27 cellular contexts compared by ENCODE assay signal in the genomic region with DNA sequence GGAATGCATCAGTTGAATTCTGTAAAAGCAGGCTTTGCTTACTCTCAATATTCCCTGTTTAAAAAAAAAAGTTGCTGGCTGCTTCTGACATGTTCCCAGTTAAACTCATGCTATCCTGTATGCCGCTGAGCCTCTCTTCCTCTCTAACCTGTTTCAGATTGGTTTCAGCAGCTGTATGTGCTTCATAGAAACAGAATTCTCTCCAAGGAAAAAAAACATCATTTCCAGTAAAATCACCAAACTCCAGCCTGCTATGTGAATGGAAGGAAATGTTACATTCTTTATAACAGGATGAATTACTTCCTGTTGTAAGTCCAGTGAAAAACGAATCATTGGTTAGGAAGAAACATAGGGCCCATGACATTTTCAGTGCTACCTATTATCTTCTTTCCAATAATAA. TPM values are rescaled to one million over a fixed set of nuclear protein-coding genes. Genes with fewer than 3 reads are reported as not detected.
"Had no signal": no experiment of that assay in that cellular context is flagged by ENCODE, and none has a peak within 500 bp of the region (broad histone marks: within the 10 kb centered on the region; RNA-seq: fewer than 3 reads in every experiment).

No MANE protein-coding gene starts in this region.

- H3K9me3 Mint-ChIP-seq: activated CD4-positive, alpha-beta memory T cell treated with anti-CD3 and anti-CD28 coated beads, Interleukin-2, amount 10 ng/mL, durations not matched to agents 7 days and 5 days; activated naive CD8-positive, alpha-beta T cell treated with anti-CD3 and anti-CD28 coated beads for 36 hours; activated T-helper 17 cell treated with anti-CD3 and anti-CD28 coated beads, Interleukin-2, amount 50 U/mL, for 72 hours; neural crest cell; stimulated activated naive CD8-positive, alpha-beta T cell treated with anti-CD3 and anti-CD28 coated beads, Interleukin-15, Interleukin-2, amounts not matched to agents 100 ng/mL and 50 ng/mL, for 24 hours had no signal

- H3K9me3 ChIP-seq: body of pancreas, colonic mucosa, esophagus muscularis mucosa, prostate gland had no signal

- H3K36me3 ChIP-seq: colonic mucosa, esophagus muscularis mucosa, prostate gland had no signal

- H3K36me3 Mint-ChIP-seq: activated CD8-positive, alpha-beta memory T cell treated with anti-CD3 and anti-CD28 coated beads, Interleukin-2, amount 10 ng/mL, durations not matched to agents 7 days and 5 days had no signal

- H3K27me3 ChIP-seq: body of pancreas, colonic mucosa, esophagus muscularis mucosa, hepatocyte had no signal

- H3K4me3 ChIP-seq: body of pancreas, colonic mucosa, esophagus muscularis mucosa, hepatocyte, lung, prostate gland had no signal

- DNase-seq: activated CD4-positive, alpha-beta memory T cell treated with anti-CD3 and anti-CD28 coated beads, Interleukin-2, amount 10 ng/mL, durations not matched to agents 7 days and 5 days; activated CD4-positive, alpha-beta T cell treated with anti-CD3 and anti-CD28 coated beads for 36 hours; activated CD8-positive, alpha-beta memory T cell treated with anti-CD3 and anti-CD28 coated beads, Interleukin-2, amount 10 ng/mL, durations not matched to agents 7 days and 5 days; activated naive CD4-positive, alpha-beta T cell; activated naive CD8-positive, alpha-beta T cell treated with anti-CD3 and anti-CD28 coated beads for 36 hours; amygdala; body of pancreas; central memory CD4-positive, alpha-beta T cell; colonic mucosa; islet precursor cell; midbrain; right cardiac atrium; small intestine; stimulated activated CD4-positive, alpha-beta T cell treated with anti-CD3 and anti-CD28 coated beads, Interleukin-15, amount 100 ng/mL, for 24 hours; stimulated activated CD4-positive, alpha-beta T cell treated with anti-CD3 and anti-CD28 coated beads, Interleukin-2, amount 100 ng/mL, for 48 hours; SW 1271 had no signal

- ATAC-seq: activated CD4-positive, alpha-beta T cell treated with anti-CD3 and anti-CD28 coated beads for 36 hours; activated CD8-positive, alpha-beta memory T cell treated with anti-CD3 and anti-CD28 coated beads, Interleukin-2, amount 10 ng/mL, durations not matched to agents 7 days and 5 days; activated T-helper 17 cell treated with anti-CD3 and anti-CD28 coated beads, Interleukin-2, amount 50 U/mL, for 72 hours; body of pancreas; left lobe of liver; right cardiac atrium had no signal

- H3K4me3 Mint-ChIP-seq: activated CD4-positive, alpha-beta memory T cell treated with anti-CD3 and anti-CD28 coated beads, Interleukin-2, amount 10 ng/mL, durations not matched to agents 7 days and 5 days; activated CD4-positive, alpha-beta T cell treated with anti-CD3 and anti-CD28 coated beads for 36 hours; activated CD8-positive, alpha-beta memory T cell treated with anti-CD3 and anti-CD28 coated beads, Interleukin-2, amount 10 ng/mL, durations not matched to agents 7 days and 5 days; activated naive CD8-positive, alpha-beta T cell treated with anti-CD3 and anti-CD28 coated beads for 36 hours; activated T-helper 17 cell treated with anti-CD3 and anti-CD28 coated beads, Interleukin-2, amount 50 U/mL, for 72 hours; neural crest cell; stimulated activated naive CD8-positive, alpha-beta T cell treated with anti-CD3 and anti-CD28 coated beads, Interleukin-15, Interleukin-2, amounts not matched to agents 100 ng/mL and 50 ng/mL, for 24 hours had no signal

- H3K27ac ChIP-seq: body of pancreas, colonic mucosa, esophagus muscularis mucosa, hepatocyte, prostate gland had no signal

- H3K27me3 Mint-ChIP-seq: activated CD4-positive, alpha-beta memory T cell treated with anti-CD3 and anti-CD28 coated beads, Interleukin-2, amount 10 ng/mL, durations not matched to agents 7 days and 5 days; activated CD4-positive, alpha-beta T cell treated with anti-CD3 and anti-CD28 coated beads for 36 hours; activated CD8-positive, alpha-beta memory T cell treated with anti-CD3 and anti-CD28 coated beads, Interleukin-2, amount 10 ng/mL, durations not matched to agents 7 days and 5 days; activated naive CD8-positive, alpha-beta T cell treated with anti-CD3 and anti-CD28 coated beads for 36 hours; activated T-helper 17 cell treated with anti-CD3 and anti-CD28 coated beads, Interleukin-2, amount 50 U/mL, for 72 hours; stimulated activated naive CD8-positive, alpha-beta T cell treated with anti-CD3 and anti-CD28 coated beads, Interleukin-15, Interleukin-2, amounts not matched to agents 100 ng/mL and 50 ng/mL, for 24 hours had no signal

- H3K4me1 ChIP-seq: body of pancreas, colonic mucosa, esophagus muscularis mucosa, prostate gland had no signal

- H3K4me1 Mint-ChIP-seq: activated CD4-positive, alpha-beta memory T cell treated with anti-CD3 and anti-CD28 coated beads, Interleukin-2, amount 10 ng/mL, durations not matched to agents 7 days and 5 days; activated CD4-positive, alpha-beta T cell treated with anti-CD3 and anti-CD28 coated beads for 36 hours; activated CD8-positive, alpha-beta memory T cell treated with anti-CD3 and anti-CD28 coated beads, Interleukin-2, amount 10 ng/mL, durations not matched to agents 7 days and 5 days; activated naive CD8-positive, alpha-beta T cell treated with anti-CD3 and anti-CD28 coated beads for 36 hours; activated T-helper 17 cell treated with anti-CD3 and anti-CD28 coated beads, Interleukin-2, amount 50 U/mL, for 72 hours; neural crest cell had no signal

- H3K27ac Mint-ChIP-seq: activated CD4-positive, alpha-beta memory T cell treated with anti-CD3 and anti-CD28 coated beads, Interleukin-2, amount 10 ng/mL, durations not matched to agents 7 days and 5 days; activated CD4-positive, alpha-beta T cell treated with anti-CD3 and anti-CD28 coated beads for 36 hours; activated CD8-positive, alpha-beta memory T cell treated with anti-CD3 and anti-CD28 coated beads, Interleukin-2, amount 10 ng/mL, durations not matched to agents 7 days and 5 days; activated naive CD8-positive, alpha-beta T cell treated with anti-CD3 and anti-CD28 coated beads for 36 hours; activated T-helper 17 cell treated with anti-CD3 and anti-CD28 coated beads, Interleukin-2, amount 50 U/mL, for 72 hours; stimulated activated naive CD8-positive, alpha-beta T cell treated with anti-CD3 and anti-CD28 coated beads, Interleukin-15, Interleukin-2, amounts not matched to agents 100 ng/mL and 50 ng/mL, for 24 hours had no signal

RNA-seq across cellular contexts. Expression of a gene that starts 25.7 kb away (rescaled TPM):
- total RNA-seq: activated CD4-positive, alpha-beta memory T cell treated with anti-CD3 and anti-CD28 coated beads, Interleukin-2, amount 10 ng/mL, durations not matched to agents 7 days and 5 days; activated CD4-positive, alpha-beta T cell treated with anti-CD3 and anti-CD28 coated beads for 36 hours; activated CD8-positive, alpha-beta memory T cell treated with anti-CD3 and anti-CD28 coated beads, Interleukin-2, amount 10 ng/mL, durations not matched to agents 7 days and 5 days; activated naive CD8-positive, alpha-beta T cell treated with anti-CD3 and anti-CD28 coated beads for 36 hours; activated T-helper 17 cell treated with anti-CD3 and anti-CD28 coated beads, Interleukin-2, amount 50 U/mL, for 72 hours; body of pancreas; colonic mucosa; esophagus muscularis mucosa; hepatocyte; left lobe of liver; lung; neural crest cell; osteoblast; right cardiac atrium; T-helper 2 cell treated with Interferon-gamma antibody and Interleukin-4, amounts not matched to agents 100 ng/mL and 5 ng/mL, for 36 hours; temporal lobe had no signal
